25 cellular contexts compared by ENCODE assay signal in genomic region chr21:46616656-46617055, GRCh38. TPM values are rescaled to one million over a fixed set of nuclear protein-coding genes. Genes with fewer than 3 reads are reported as not detected.
"Had no signal": no experiment of that assay in that cellular context is flagged by ENCODE, and none has a peak within 500 bp of the region (broad histone marks: within the 10 kb centered on the region; RNA-seq: fewer than 3 reads in every experiment).

No MANE protein-coding gene starts in this region.

- H3K36me3 ChIP-seq: colonic mucosa, esophagus squamous epithelium, gastrocnemius medialis, heart right ventricle, left lung, lower lobe of right lung had no signal

- DNase-seq: colonic mucosa; cortex of kidney; effector CD8-positive, alpha-beta T cell; effector memory CD8-positive, alpha-beta T cell; endodermal cell; erythroblast; esophagus squamous epithelium; foreskin fibroblast; foreskin melanocyte; gastrocnemius medialis; glutamatergic neuron; heart right ventricle; hippocampal formation; left cardiac atrium; left lung; left ventricle myocardium superior; lower lobe of right lung; mucosa of descending colon; naive B cell had no signal

- H3K27me3 ChIP-seq: colonic mucosa, heart right ventricle, left lung had no signal

- H3K4me1 ChIP-seq: colonic mucosa, esophagus squamous epithelium, gastrocnemius medialis had no signal

- ATAC-seq: effector memory CD8-positive, alpha-beta T cell; esophagus mucosa; gastrocnemius medialis; left cardiac atrium; left lung; left ventricle myocardium superior; lower lobe of right lung; mucosa of descending colon had no signal

- H3K4me3 ChIP-seq: colonic mucosa, esophagus squamous epithelium, gastrocnemius medialis, heart right ventricle, left lung, lower lobe of right lung, mucosa of descending colon had no signal

- H3K27ac ChIP-seq: colonic mucosa, epithelial cell of prostate, esophagus squamous epithelium, gastrocnemius medialis, heart right ventricle, left lung, lower lobe of right lung had no signal

- H3K9me3 ChIP-seq: colonic mucosa, esophagus squamous epithelium, gastrocnemius medialis, left lung, lower lobe of right lung, mucosa of descending colon had no signal

RNA-seq across cellular contexts. Expression of gene S100B, which starts 11.8 kb away (rescaled TPM):
- total RNA-seq: dermis microvascular lymphatic vessel endothelial cell, endodermal cell, glomerular endothelial cell, kidney epithelial cell, myocyte had no signal
